In genomic region chr3:172607305-172608121, GRCh38 we compare ENCODE assay signal across 8 cellular contexts.
DNase-seq lines count a peak whose midpoint lies in the region; ATAC-seq and TF ChIP-seq lines count a peak whose summit lies in the region.

No MANE protein-coding gene starts in this region.

- H3K27me3 Mint-ChIP-seq in GM23338 (ENCODE audit: insufficient read depth, low read depth, poor library complexity), result no peaks in the 10 kb centered on the region
- no peaks in the 10 kb centered on the region for H3K27me3 Mint-ChIP-seq in activated naive CD8-positive, alpha-beta T cell treated with anti-CD3 and anti-CD28 coated beads, Interleukin-2, amount 50 U/mL, for 24 hours

- peaks cover 10% of the 10 kb centered on the region; the same call in 1 of the 2 replicates for H3K4me1 ChIP-seq in GM23338 (ENCODE audit: insufficient read depth)

- H3K4me1 Mint-ChIP-seq in GM23338, result peaks cover 22% of the 10 kb centered on the region
- peaks cover 12% of the 10 kb centered on the region for H3K4me1 Mint-ChIP-seq in activated naive CD8-positive, alpha-beta T cell treated with anti-CD3 and anti-CD28 coated beads, Interleukin-2, amount 50 U/mL, for 24 hours

- H3K4me2 ChIP-seq in GM23338, result peak overlapping the region; percentile 5; the same call in 1 of the 2 replicates

- H3K9me3 Mint-ChIP-seq in GM23338, result peaks cover 23% of the 10 kb centered on the region
- peaks cover 8% of the 10 kb centered on the region for H3K9me3 Mint-ChIP-seq in activated naive CD8-positive, alpha-beta T cell treated with anti-CD3 and anti-CD28 coated beads, Interleukin-2, amount 50 U/mL, for 24 hours

- H3K36me3 ChIP-seq in GM23338 (ENCODE audit: insufficient read depth), result no peaks in the 10 kb centered on the region

- H3K36me3 Mint-ChIP-seq in GM23338 (ENCODE audit: low read depth), result peaks cover 19% of the 10 kb centered on the region
- peaks cover 4% of the 10 kb centered on the region for H3K36me3 Mint-ChIP-seq in activated naive CD8-positive, alpha-beta T cell treated with anti-CD3 and anti-CD28 coated beads, Interleukin-2, amount 50 U/mL, for 24 hours (ENCODE audit: low read depth)

- no peak overlapping the region for H3K27ac Mint-ChIP-seq in GM23338
- H3K27ac Mint-ChIP-seq in activated naive CD8-positive, alpha-beta T cell treated with anti-CD3 and anti-CD28 coated beads, Interleukin-2, amount 50 U/mL, for 24 hours, result peak overlapping the region; percentile 58

- H3K27ac ChIP-seq in GM23338 (ENCODE audit: low read depth), result no peak overlapping the region

- H3K4me3 ChIP-seq in GM23338, result no peak overlapping the region

- H3K79me2 ChIP-seq in GM23338 (replicated peaks; ENCODE audit: insufficient read depth), result no peaks in the 10 kb centered on the region

- no peaks in the 10 kb centered on the region; the same call in 1 of the 2 replicates for H3K9me2 ChIP-seq in GM23338 (ENCODE audit: insufficient read depth)

- H4K20me1 ChIP-seq in GM23338 (replicated peaks; ENCODE audit: insufficient read depth), result no peaks in the 10 kb centered on the region

- no peak for TF ChIP-seq CTCF in GM23338 (conservative IDR thresholded peaks at IDR 0.05; ENCODE audit: low read depth in 2 of 2)

- ATAC-seq in GM23338 (peak; percentile 97), HG03457 (IDR thresholded peaks at IDR 0.05; ENCODE audit: unreplicated experiment) (no peak)
- peak; percentile 57 for ATAC-seq in activated naive CD8-positive, alpha-beta T cell treated with anti-CD3 and anti-CD28 coated beads, Interleukin-2, amount 50 U/mL, for 24 hours

- H3K4me3 Mint-ChIP-seq in GM23338, result no peak overlapping the region
- H3K4me3 Mint-ChIP-seq in activated naive CD8-positive, alpha-beta T cell treated with anti-CD3 and anti-CD28 coated beads, Interleukin-2, amount 50 U/mL, for 24 hours, result no peak overlapping the region

- H3K27me3 ChIP-seq in GM23338 (ENCODE audit: insufficient read depth), result no peaks in the 10 kb centered on the region

- H3F3A ChIP-seq in GM23338 (replicated peaks; ENCODE audit: low read depth), result no peaks in the 10 kb centered on the region

- no peak overlapping the region for H2AFZ ChIP-seq in GM23338

- DNase-seq in A172 (ENCODE audit: low spot score), result peak; percentile 89
- peak; percentile 50 for DNase-seq in GM23338 (ENCODE audit: low spot score)
- DNase-seq in activated naive CD8-positive, alpha-beta T cell treated with anti-CD3 and anti-CD28 coated beads, Interleukin-2, amount 50 U/mL, for 24 hours, result no peak
- peak; percentile 67 for DNase-seq in iPS-NIHi7 (ENCODE audit: extremely low spot score)
- no peak for DNase-seq in NCI-H2107 (lab: John Stamatoyannopoulos, UW)
- no peak for DNase-seq in midbrain (lab: John Stamatoyannopoulos, UW)
- no peak for DNase-seq in GDM1 (lab: John Stamatoyannopoulos, UW)

TF ChIP-seq in GM23338, 12 proteins besides CTCF, POLR2A, EP300 and RAD21:
- no peak for TF ChIP-seq CREB1 (CRISPR knock-in tag; IDR thresholded peaks at IDR 0.05; ENCODE audit: low read depth)
- peak; percentile 100 for TF ChIP-seq ZNF462 (CRISPR knock-in tag; IDR thresholded peaks at IDR 0.05)
- TF ChIP-seq NANOG (IDR thresholded peaks at IDR 0.05; ENCODE audit: borderline replicate concordance), result no peak
- TF ChIP-seq JUNB (IDR thresholded peaks at IDR 0.05; ENCODE audit: unreplicated experiment), result no peak
- no peak for TF ChIP-seq EZH2phosphoT487 (IDR thresholded peaks at IDR 0.05; ENCODE audit: unreplicated experiment)
- TF ChIP-seq ZNF114 (CRISPR knock-in tag; IDR thresholded peaks at IDR 0.05), result peak; percentile 43; the same call in 1 of the 2 replicates
- no peak for TF ChIP-seq STAT1 (IDR thresholded peaks at IDR 0.05; ENCODE audit: unreplicated experiment)
- TF ChIP-seq REST (IDR thresholded peaks at IDR 0.05; ENCODE audit: unreplicated experiment), result no peak
- TF ChIP-seq POLR2AphosphoS5 (IDR thresholded peaks at IDR 0.05; ENCODE audit: low read depth), result no peak

Comparison
In these comparisons a context has a peak if more than half of its experiments do, and no peak if none do; other contexts are left out.
1. DNase-seq: peak in A172 (single experiment), GM23338 (single experiment) and iPS-NIHi7 (single experiment); none in activated naive CD8-positive, alpha-beta T cell treated with anti-CD3 and anti-CD28 coated beads, Interleukin-2, amount 50 U/mL, for 24 hours (single experiment), NCI-H2107 (single experiment), midbrain (single experiment) and GDM1 (single experiment).